ENCODE assay signal across 8 cellular contexts in the genomic region with DNA sequence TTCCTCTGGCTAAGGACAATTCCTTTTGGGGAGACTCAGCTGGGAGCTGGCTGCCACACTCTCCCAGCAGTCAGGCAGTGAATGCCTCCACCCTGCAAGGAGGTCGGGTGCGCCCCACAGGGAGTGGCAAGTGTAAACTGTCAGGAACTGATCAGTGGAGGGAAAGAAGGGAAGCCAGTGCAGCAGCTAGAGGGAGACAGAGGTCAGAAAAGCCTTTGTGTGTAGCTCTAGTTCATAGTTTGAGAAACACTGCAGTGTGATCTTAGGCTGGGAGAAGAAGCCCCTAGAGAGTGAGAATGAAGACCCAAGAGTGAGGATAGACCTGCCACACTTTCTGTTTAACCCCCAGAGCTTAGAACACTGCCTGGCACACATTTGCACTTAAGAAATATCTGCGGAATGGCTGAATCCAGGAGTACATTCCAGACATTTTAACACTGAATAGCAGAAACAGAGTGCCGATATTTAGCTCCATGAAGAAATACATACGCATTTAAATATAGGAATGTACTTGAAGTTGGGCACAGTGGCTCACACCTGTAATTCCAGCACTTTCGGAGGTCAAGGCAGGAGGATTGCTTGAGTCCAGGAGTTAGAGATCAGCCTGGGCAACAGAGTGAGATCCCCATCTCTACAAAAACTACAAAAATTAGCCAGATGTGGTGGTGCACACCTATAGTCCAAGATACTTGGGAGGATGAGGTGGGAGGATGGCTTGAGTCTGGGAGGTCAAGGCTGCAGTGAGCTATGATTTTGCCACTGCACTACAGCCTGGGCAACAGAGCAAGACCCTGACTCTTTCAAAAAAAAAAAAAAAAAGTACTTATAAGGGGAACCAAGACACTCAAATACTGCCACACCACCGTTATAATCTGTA. TPM values are rescaled to one million over a fixed set of nuclear protein-coding genes. Genes with fewer than 3 reads are reported as not detected.
DNase-seq lines count a peak whose midpoint lies in the region; ATAC-seq, FAIRE-seq and TF ChIP-seq lines count a peak whose summit lies in the region.

No MANE protein-coding gene starts in this region.

- H3K36me3 ChIP-seq in astrocyte (ENCODE audit: insufficient read depth, low read length) (no peaks in the 10 kb centered on the region), left lung (no peaks in the 10 kb centered on the region)
- no peaks in the 10 kb centered on the region for H3K36me3 ChIP-seq in effector memory CD4-positive, alpha-beta T cell (ENCODE audit: control insufficient read depth, insufficient read depth, low read length)

- H3K4me3 ChIP-seq in astrocyte (ENCODE audit: insufficient read depth, low read depth, low read length) (no peak overlapping the region), left lung (no peak overlapping the region)
- no peak overlapping the region for H3K4me3 ChIP-seq in effector memory CD4-positive, alpha-beta T cell (ENCODE audit: insufficient read depth, low read depth, low read length, poor library complexity, severe bottlenecking)

- H3K4me3 Mint-ChIP-seq in astrocyte (ENCODE audit: unreplicated experiment), result no peak overlapping the region
- no peak overlapping the region for H3K4me3 Mint-ChIP-seq in natural killer cell treated with Interleukin-12 subunit alpha and Interleukin-12 subunit beta and Interleukin-15 and Interleukin-18, amount 100 ng/mL, for 72 hours

- peak; percentile 76 for ATAC-seq in left lung
- no peak for ATAC-seq in natural killer cell treated with Interleukin-12 subunit alpha and Interleukin-12 subunit beta and Interleukin-15 and Interleukin-18, amount 100 ng/mL, for 72 hours

- H3K9ac ChIP-seq in astrocyte (ENCODE audit: low read length), result no peak overlapping the region

- DNase-seq in GM04504 (ENCODE audit: low read depth) (peak; percentile 15), M059J (ENCODE audit: low read depth) (peak; percentile 65), astrocyte (ENCODE audit: low read depth) (no peak), left lung (no peak), NCI-H1930 (lab: John Stamatoyannopoulos, UW) (no peak)
- DNase-seq in natural killer cell treated with Interleukin-12 subunit alpha and Interleukin-12 subunit beta and Interleukin-15 and Interleukin-18, amount 100 ng/mL, for 72 hours (ENCODE audit: low spot score), result no peak
- DNase-seq in stimulated activated CD4-positive, alpha-beta T cell treated with anti-CD3 and anti-CD28 coated beads, Interleukin-4, amount 100 ng/mL, for 4 hours, result no peak
- no peak for DNase-seq in effector memory CD4-positive, alpha-beta T cell

- H3K4me2 ChIP-seq in astrocyte (ENCODE audit: low read length), result no peak overlapping the region

- H3K79me2 ChIP-seq in astrocyte (ENCODE audit: insufficient read depth, low read length), result no peaks in the 10 kb centered on the region

- H3K36me3 Mint-ChIP-seq in astrocyte (ENCODE audit: low read depth, unreplicated experiment), result no peaks in the 10 kb centered on the region
- H3K36me3 Mint-ChIP-seq in natural killer cell treated with Interleukin-12 subunit alpha and Interleukin-12 subunit beta and Interleukin-15 and Interleukin-18, amount 100 ng/mL, for 72 hours, result no peaks in the 10 kb centered on the region

- H3K9me3 ChIP-seq in astrocyte (ENCODE audit: insufficient read depth, low read depth, low read length), result no peaks in the 10 kb centered on the region
- H3K9me3 ChIP-seq in left lung, result no peaks in the 10 kb centered on the region
- no peaks in the 10 kb centered on the region for H3K9me3 ChIP-seq in effector memory CD4-positive, alpha-beta T cell (ENCODE audit: control insufficient read depth, low read length)

- FAIRE-seq in astrocyte (lab: Jason Lieb, UNC), result no peak

- peaks cover 6% of the 10 kb centered on the region for H3K4me1 Mint-ChIP-seq in astrocyte (ENCODE audit: low read depth, unreplicated experiment)
- no peaks in the 10 kb centered on the region for H3K4me1 Mint-ChIP-seq in natural killer cell treated with Interleukin-12 subunit alpha and Interleukin-12 subunit beta and Interleukin-15 and Interleukin-18, amount 100 ng/mL, for 72 hours (ENCODE audit: low read depth in 2 of 2)

- no peaks in the 10 kb centered on the region for H4K20me1 ChIP-seq in astrocyte (ENCODE audit: insufficient read depth, low read length)

- H3K27me3 Mint-ChIP-seq in astrocyte (ENCODE audit: low read depth, unreplicated experiment), result no peaks in the 10 kb centered on the region
- H3K27me3 Mint-ChIP-seq in natural killer cell treated with Interleukin-12 subunit alpha and Interleukin-12 subunit beta and Interleukin-15 and Interleukin-18, amount 100 ng/mL, for 72 hours, result no peaks in the 10 kb centered on the region

- no peaks in the 10 kb centered on the region for H3K27me3 ChIP-seq in astrocyte (ENCODE audit: insufficient read depth, low read length)
- no peaks in the 10 kb centered on the region for H3K27me3 ChIP-seq in left lung
- no peaks in the 10 kb centered on the region for H3K27me3 ChIP-seq in effector memory CD4-positive, alpha-beta T cell (replicated peaks; ENCODE audit: control insufficient read depth, insufficient read depth, low read length, poor library complexity, severe bottlenecking)

- intact Hi-C loops in left lung (cut with DNase I), result no loop called here

- H3K4me1 ChIP-seq in astrocyte (ENCODE audit: insufficient read depth, low read length), result peaks cover 11% of the 10 kb centered on the region
- H3K4me1 ChIP-seq in left lung, result peaks cover 0 to 9% of the 10 kb centered on the region in 2 donors
- H3K4me1 ChIP-seq in effector memory CD4-positive, alpha-beta T cell (ENCODE audit: control insufficient read depth, insufficient read depth, low read length, poor library complexity, severe bottlenecking), result no peaks in the 10 kb centered on the region

- TF ChIP-seq CTCF in astrocyte (IDR thresholded peaks at IDR 0.05; ENCODE audit: insufficient read depth, low read depth, low read length) (peak; percentile 43), left lung (IDR thresholded peaks at IDR 0.05) (peak in 1 of 2 donors; percentile 23)

- no peak overlapping the region for H3K27ac ChIP-seq in astrocyte (ENCODE audit: low read depth, low read length)
- H3K27ac ChIP-seq in left lung, result no peak overlapping the region
- no peak overlapping the region for H3K27ac ChIP-seq in effector memory CD4-positive, alpha-beta T cell (ENCODE audit: insufficient read depth, low read length, poor library complexity, severe bottlenecking)

- H3K9me3 Mint-ChIP-seq in astrocyte (ENCODE audit: unreplicated experiment), result no peaks in the 10 kb centered on the region
- no peaks in the 10 kb centered on the region for H3K9me3 Mint-ChIP-seq in natural killer cell treated with Interleukin-12 subunit alpha and Interleukin-12 subunit beta and Interleukin-15 and Interleukin-18, amount 100 ng/mL, for 72 hours

- no peak overlapping the region for H2AFZ ChIP-seq in astrocyte (ENCODE audit: low read depth, low read length)

- no peak overlapping the region for H3K27ac Mint-ChIP-seq in astrocyte (ENCODE audit: unreplicated experiment)
- H3K27ac Mint-ChIP-seq in natural killer cell treated with Interleukin-12 subunit alpha and Interleukin-12 subunit beta and Interleukin-15 and Interleukin-18, amount 100 ng/mL, for 72 hours, result no peak overlapping the region

RNA-seq across cellular contexts. Expression of gene SLC5A11, which starts 11.1 kb away (rescaled TPM):
- total RNA-seq in M059J (2014; rRNA removed; shearing (Covaris generic)), result not detected in 2 replicates
- total RNA-seq in astrocyte (not detected in 2 replicates), left lung (under 1 TPM in 1 of 2 donors, not detected in 1; 0.10 TPM)
- total RNA-seq in natural killer cell treated with Interleukin-12 subunit alpha and Interleukin-12 subunit beta and Interleukin-15 and Interleukin-18, amount 100 ng/mL, for 72 hours, result 1 to 10 TPM in 1 of 2 donors, under 1 TPM in 1; 0.81 to 2.4 TPM

Comparison
In these comparisons a context has a peak if more than half of its experiments do, and no peak if none do; other contexts are left out.
1. DNase-seq: peak in GM04504 (single experiment) and M059J (single experiment); none in astrocyte (single experiment), left lung (0 of 2), NCI-H1930 (0 of 2), natural killer cell treated with Interleukin-12 subunit alpha and Interleukin-12 subunit beta and Interleukin-15 and Interleukin-18, amount 100 ng/mL, for 72 hours (single experiment), stimulated activated CD4-positive, alpha-beta T cell treated with anti-CD3 and anti-CD28 coated beads, Interleukin-4, amount 100 ng/mL, for 4 hours (0 of 2) and effector memory CD4-positive, alpha-beta T cell (0 of 3).